7 cellular contexts compared by ENCODE assay signal in genomic region chr14:106838991-106839769, GRCh38.
"Had no signal": no experiment of that assay in that cellular context is flagged by ENCODE, and none has a peak within 500 bp of the region (broad histone marks: within the 10 kb centered on the region; RNA-seq: fewer than 3 reads in every experiment).

No MANE protein-coding gene starts in this region.

- H3K27ac ChIP-seq: HL-60 had no signal

- H3K4me3 ChIP-seq: K562 had no signal

- H3K4me3 Mint-ChIP-seq: IgD-negative memory B cell had no signal

- H3K27me3 Mint-ChIP-seq: IgD-negative memory B cell had no signal

- H3K9me3 Mint-ChIP-seq: IgD-negative memory B cell had no signal

- ATAC-seq: HepG2, K562 had no signal

- DNase-seq: IMR-90, KBM-7, KG1 had no signal
